Comparison of ENCODE assay signal across 7 cellular contexts in genomic region chr7:140326116-140326928, GRCh38.
DNase-seq lines count a peak whose midpoint lies in the region; ATAC-seq and TF ChIP-seq lines count a peak whose summit lies in the region.

No MANE protein-coding gene starts in this region.

- H3K27ac Mint-ChIP-seq in WTC11, result no peak overlapping the region

- POLR2A ChIA-PET in WTC11 (lab: Charles Lee), result interaction anchor here (0.5 kb wide), 1 partner anchor 1455 kb away, joined by 3 read pairs; no protein-coding TSS in a partner anchor

- H3K4me3 ChIP-seq in GM12864 (ENCODE audit: low read depth, low read length), result no peak overlapping the region

- TF ChIP-seq CTCF in GM12864 (IDR thresholded peaks at IDR 0.05; ENCODE audit: low read depth, low read length, missing control alignments), result peak; percentile 77
- TF ChIP-seq CTCF in WTC11 (IDR thresholded peaks at IDR 0.05), result no peak

- ATAC-seq in WTC11, result peak; percentile 65
- ATAC-seq in HG03354 (IDR thresholded peaks at IDR 0.05; ENCODE audit: poor library complexity, severe bottlenecking, unreplicated experiment), result no peak

- DNase-seq in GM12864 (ENCODE audit: low read depth) (peak; percentile 21), NCI-H146 treated with DMSO at 0.1 percent for 48 hours (lab: John Stamatoyannopoulos, UW; ENCODE audit: unreplicated experiment) (peak; percentile 10), WTC11 (ENCODE audit: low spot score) (peak; percentile 52), cerebellum (ENCODE audit: low spot score) (peak; percentile 14), kidney tubule cell (ENCODE audit: low spot score) (peak; percentile 65)
- DNase-seq in stimulated activated CD4-positive, alpha-beta T cell treated with anti-CD3 and anti-CD28 coated beads, Interleukin-1b, Interleukin-23, amount 100 ng/mL, for 48 hours, result peak; percentile 43

- no peaks in the 10 kb centered on the region for H3K36me3 Mint-ChIP-seq in WTC11

- no peaks in the 10 kb centered on the region for H3K4me1 Mint-ChIP-seq in WTC11

- no peaks in the 10 kb centered on the region for H3K27me3 Mint-ChIP-seq in WTC11 (ENCODE audit: low read depth)

- no peaks in the 10 kb centered on the region for H3K9me3 Mint-ChIP-seq in WTC11

- H3K4me3 Mint-ChIP-seq in WTC11, result no peak overlapping the region

- CTCF ChIA-PET in WTC11 (lab: Charles Lee), result interaction anchor here (1.3 kb wide), 1 partner anchor 707 kb away, joined by 3 read pairs; no protein-coding TSS in a partner anchor

TF ChIP-seq in WTC11, 78 proteins besides CTCF, POLR2A, EP300 and RAD21:
- TF ChIP-seq RORB (CRISPR knock-in tag; IDR thresholded peaks at IDR 0.05) (no peak), TEAD1 (CRISPR knock-in tag; IDR thresholded peaks at IDR 0.05) (no peak), ZNF232 (CRISPR knock-in tag; IDR thresholded peaks at IDR 0.05) (no peak), CBFB (CRISPR knock-in tag; IDR thresholded peaks at IDR 0.05; ENCODE audit: low read depth) (no peak), SOX15 (CRISPR knock-in tag; IDR thresholded peaks at IDR 0.05) (no peak), SMAD3 (CRISPR knock-in tag; IDR thresholded peaks at IDR 0.05; ENCODE audit: borderline replicate concordance) (no peak), GRHL2 (CRISPR knock-in tag; IDR thresholded peaks at IDR 0.05; ENCODE audit: insufficient replicate concordance, severe bottlenecking) (no peak), USF2 (CRISPR knock-in tag; IDR thresholded peaks at IDR 0.05) (no peak), FOXK1 (CRISPR knock-in tag; IDR thresholded peaks at IDR 0.05) (no peak), KAT7 (CRISPR knock-in tag; IDR thresholded peaks at IDR 0.05; ENCODE audit: borderline replicate concordance) (no peak), FOXJ3 (CRISPR knock-in tag; IDR thresholded peaks at IDR 0.05; ENCODE audit: borderline replicate concordance) (no peak), ZNF671 (CRISPR knock-in tag; IDR thresholded peaks at IDR 0.05) (no peak), NR1H2 (CRISPR knock-in tag; IDR thresholded peaks at IDR 0.05) (no peak), MAX (CRISPR knock-in tag; IDR thresholded peaks at IDR 0.05) (no peak), MYBL2 (CRISPR knock-in tag; IDR thresholded peaks at IDR 0.05) (no peak), PRRX2 (CRISPR knock-in tag; IDR thresholded peaks at IDR 0.05) (no peak), SP1 (CRISPR knock-in tag; conservative IDR thresholded peaks at IDR 0.05) (no peak)
- TF ChIP-seq, protein P1, sequence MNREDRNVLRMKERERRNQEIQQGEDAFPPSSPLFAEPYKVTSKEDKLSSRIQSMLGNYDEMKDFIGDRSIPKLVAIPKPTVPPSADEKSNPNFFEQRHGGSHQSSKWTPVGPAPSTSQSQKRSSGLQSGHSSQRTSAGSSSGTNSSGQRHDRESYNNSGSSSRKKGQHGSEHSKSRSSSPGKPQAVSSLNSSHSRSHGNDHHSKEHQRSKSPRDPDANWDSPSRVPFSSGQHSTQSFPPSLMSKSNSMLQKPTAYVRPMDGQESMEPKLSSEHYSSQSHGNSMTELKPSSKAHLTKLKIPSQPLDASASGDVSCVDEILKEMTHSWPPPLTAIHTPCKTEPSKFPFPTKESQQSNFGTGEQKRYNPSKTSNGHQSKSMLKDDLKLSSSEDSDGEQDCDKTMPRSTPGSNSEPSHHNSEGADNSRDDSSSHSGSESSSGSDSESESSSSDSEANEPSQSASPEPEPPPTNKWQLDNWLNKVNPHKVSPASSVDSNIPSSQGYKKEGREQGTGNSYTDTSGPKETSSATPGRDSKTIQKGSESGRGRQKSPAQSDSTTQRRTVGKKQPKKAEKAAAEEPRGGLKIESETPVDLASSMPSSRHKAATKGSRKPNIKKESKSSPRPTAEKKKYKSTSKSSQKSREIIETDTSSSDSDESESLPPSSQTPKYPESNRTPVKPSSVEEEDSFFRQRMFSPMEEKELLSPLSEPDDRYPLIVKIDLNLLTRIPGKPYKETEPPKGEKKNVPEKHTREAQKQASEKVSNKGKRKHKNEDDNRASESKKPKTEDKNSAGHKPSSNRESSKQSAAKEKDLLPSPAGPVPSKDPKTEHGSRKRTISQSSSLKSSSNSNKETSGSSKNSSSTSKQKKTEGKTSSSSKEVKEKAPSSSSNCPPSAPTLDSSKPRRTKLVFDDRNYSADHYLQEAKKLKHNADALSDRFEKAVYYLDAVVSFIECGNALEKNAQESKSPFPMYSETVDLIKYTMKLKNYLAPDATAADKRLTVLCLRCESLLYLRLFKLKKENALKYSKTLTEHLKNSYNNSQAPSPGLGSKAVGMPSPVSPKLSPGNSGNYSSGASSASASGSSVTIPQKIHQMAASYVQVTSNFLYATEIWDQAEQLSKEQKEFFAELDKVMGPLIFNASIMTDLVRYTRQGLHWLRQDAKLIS (CRISPR knock-in tag; IDR thresholded peaks at IDR 0.05; ENCODE audit: borderline replicate concordance), result no peak

Comparison
In these comparisons a context has a peak if more than half of its experiments do, and no peak if none do; other contexts are left out.
1. DNase-seq: peak in every context shown above with its lines; median percentile 65 in kidney tubule cell; 52 in WTC11; 43 in stimulated activated CD4-positive, alpha-beta T cell treated with anti-CD3 and anti-CD28 coated beads, Interleukin-1b, Interleukin-23, amount 100 ng/mL, for 48 hours; 21 in GM12864; 14 in cerebellum; 10 in NCI-H146 treated with DMSO at 0.1 percent for 48 hours.